Comparison of ENCODE assay signal across 18 cellular contexts in the genomic region with DNA sequence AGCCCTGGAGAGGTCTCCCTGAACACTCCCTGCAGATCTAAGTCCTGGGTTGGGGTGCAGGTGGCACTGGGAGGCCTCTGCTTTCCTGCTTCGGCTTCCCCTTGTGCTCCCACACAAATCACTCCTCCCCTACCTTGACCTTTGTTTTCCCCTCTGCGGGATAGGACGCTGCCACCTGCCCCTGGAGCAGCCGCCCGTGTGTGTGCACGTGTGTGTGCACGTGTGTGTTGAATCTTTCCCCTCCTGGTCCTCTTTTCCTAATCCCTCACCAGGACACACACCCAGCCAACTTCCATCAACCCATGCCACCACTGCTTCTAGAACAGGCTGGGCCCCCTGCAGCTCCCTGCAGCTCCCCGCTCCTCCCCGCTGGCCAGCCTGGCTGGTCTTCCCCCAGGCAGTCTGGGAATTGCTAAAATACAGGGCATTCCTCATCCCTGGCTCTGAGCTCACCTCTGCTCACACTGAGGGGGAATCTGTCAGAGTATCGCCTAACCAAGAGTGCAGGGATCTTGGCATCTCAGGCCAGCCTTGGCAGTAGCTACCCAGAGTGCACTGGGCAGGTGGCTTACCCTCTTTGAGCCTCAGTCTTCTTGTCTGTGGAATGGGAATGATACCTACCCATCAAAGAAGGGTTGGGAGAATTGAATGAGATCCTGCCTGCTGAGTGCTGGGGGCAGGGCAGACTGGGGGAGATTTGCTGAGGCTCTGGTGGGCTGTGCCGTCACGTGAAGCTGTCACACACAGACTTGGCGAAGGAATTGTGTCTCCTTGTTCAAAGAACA.
"Had no signal": no experiment of that assay in that cellular context is flagged by ENCODE, and none has a peak within 500 bp of the region (broad histone marks: within the 10 kb centered on the region; RNA-seq: fewer than 3 reads in every experiment).

No MANE protein-coding gene starts in this region.

- H3K27ac ChIP-seq: brain microvascular endothelial cell, pancreas, thyroid gland, VCaP had no signal

- H3K36me3 ChIP-seq: brain microvascular endothelial cell, pancreas, thyroid gland had no signal

- ATAC-seq: activated CD8-positive, alpha-beta T cell treated with anti-CD3 and anti-CD28 coated beads, Interleukin-2, amount 10 ng/mL, durations not matched to agents 7 days and 5 days; activated naive CD4-positive, alpha-beta T cell treated with anti-CD3 and anti-CD28 coated beads, Interleukin-2, amount 50 U/mL, for 72 hours; effector memory CD8-positive, alpha-beta T cell; gastroesophageal sphincter; mucosa of descending colon; pancreas; sciatic nerve; SK-N-SH treated with all-trans-retinoic acid at 6 μM for 48 hours; stimulated activated naive CD8-positive, alpha-beta T cell treated with anti-CD3 and anti-CD28 coated beads, Interleukin-15, Interleukin-2, amounts not matched to agents 100 U/mL and 50 U/mL, for 24 hours had no signal

- DNase-seq: activated CD4-positive, alpha-beta T cell treated with anti-CD3 and anti-CD28 coated beads, Interleukin-2, amount 50 U/mL, for 1 hour; activated CD4-positive, CD25-positive, alpha-beta regulatory T cell treated with anti-CD3 and anti-CD28 coated beads, Interleukin-2, amount 50 U/mL, for 72 hours; activated CD8-positive, alpha-beta T cell treated with anti-CD3 and anti-CD28 coated beads, Interleukin-2, amount 10 ng/mL, durations not matched to agents 7 days and 5 days; aorta; brain microvascular endothelial cell; effector memory CD8-positive, alpha-beta T cell; head of caudate nucleus; naive B cell; pancreas; stimulated activated CD4-positive, alpha-beta T cell treated with anti-CD3 and anti-CD28 coated beads, Interleukin-4, amount 100 ng/mL, for 1 hour; stimulated activated naive CD8-positive, alpha-beta T cell treated with anti-CD3 and anti-CD28 coated beads, Interleukin-15, Interleukin-2, amounts not matched to agents 100 U/mL and 50 U/mL, for 24 hours; thyroid gland had no signal

- H3K9me3 ChIP-seq: thyroid gland had no signal

- H3K4me1 ChIP-seq: thyroid gland had no signal

- H3K4me3 ChIP-seq: gastroesophageal sphincter, mucosa of descending colon, pancreas, thyroid gland had no signal

- H3K27me3 ChIP-seq: brain microvascular endothelial cell, gastroesophageal sphincter, pancreas, thyroid gland had no signal
